ENCODE assay signal across 9 cellular contexts in the genomic region with DNA sequence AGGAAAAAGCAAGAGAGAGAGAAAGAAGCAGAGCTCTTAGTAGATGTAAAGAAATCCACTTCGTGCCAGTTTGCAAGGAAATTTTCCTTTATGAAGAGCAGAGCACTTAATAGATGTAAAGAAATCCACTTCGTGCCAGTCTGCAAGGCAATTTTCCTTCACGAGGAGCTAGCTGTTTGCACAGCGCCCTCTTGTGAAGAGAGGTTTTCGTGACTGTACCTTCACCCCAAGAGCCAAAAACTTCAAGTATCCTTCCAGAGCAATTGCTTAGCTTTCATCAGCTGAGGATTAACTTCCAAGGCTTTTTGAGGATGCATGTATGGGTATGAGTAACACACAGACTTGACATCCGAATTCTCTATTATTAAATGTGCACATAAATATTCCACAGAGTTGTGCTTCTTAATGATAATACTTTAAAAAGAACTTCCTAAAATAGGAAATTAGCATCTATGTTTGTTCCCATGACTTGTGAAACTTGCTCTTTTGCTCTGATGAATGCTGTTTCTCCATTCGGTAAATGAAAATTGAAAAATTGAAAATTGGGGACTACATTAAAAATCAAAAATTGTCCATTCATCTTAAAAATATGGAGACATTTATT.
DNase-seq lines count a peak whose midpoint lies in the region; ATAC-seq and TF ChIP-seq lines count a peak whose summit lies in the region.
"Had no signal": no experiment of that assay in that cellular context is flagged by ENCODE, and none has a peak within 500 bp of the region (broad histone marks: within the 10 kb centered on the region; RNA-seq: fewer than 3 reads in every experiment).

No MANE protein-coding gene starts in this region.

- H3K27ac Mint-ChIP-seq in activated T-cell treated with anti-CD3 and anti-CD28 coated beads, Interleukin-2, amount 50 U/mL, for 72 hours: no peak overlapping the region
- H3K27ac Mint-ChIP-seq: activated naive CD8-positive, alpha-beta T cell had no signal

- H3K79me2 ChIP-seq in parathyroid adenoma: no peaks in the 10 kb centered on the region

- H3K4me3 ChIP-seq in NT2/D1 (ENCODE audit: insufficient read length, low read depth) (no peak overlapping the region), parathyroid adenoma (ENCODE audit: low read depth, low read length) (no peak overlapping the region)

- no peak overlapping the region for H3K4me2 ChIP-seq in parathyroid adenoma (ENCODE audit: low read length)

- H3K27me3 ChIP-seq in NT2/D1 (ENCODE audit: insufficient read depth, insufficient read length): no peaks in the 10 kb centered on the region
- no peaks in the 10 kb centered on the region for H3K27me3 ChIP-seq in parathyroid adenoma (ENCODE audit: control insufficient read depth, insufficient read depth, low read length)

- H3K36me3 Mint-ChIP-seq in activated T-cell treated with anti-CD3 and anti-CD28 coated beads, Interleukin-2, amount 50 U/mL, for 72 hours (ENCODE audit: insufficient read depth in 2 of 2): no peaks in the 10 kb centered on the region
- H3K36me3 Mint-ChIP-seq: activated naive CD8-positive, alpha-beta T cell had no signal

- TF ChIP-seq CTCF in parathyroid adenoma (IDR thresholded peaks at IDR 0.05): peak; percentile 68

- H3K9me3 ChIP-seq in NT2/D1 (ENCODE audit: insufficient read depth, low read length) (no peaks in the 10 kb centered on the region), parathyroid adenoma (ENCODE audit: control insufficient read depth, low read length) (no peaks in the 10 kb centered on the region)

- H2AFZ ChIP-seq in parathyroid adenoma: no peak overlapping the region

- H3K36me3 ChIP-seq in NT2/D1 (ENCODE audit: insufficient read depth, insufficient read length, low read length) (no peaks in the 10 kb centered on the region), parathyroid adenoma (ENCODE audit: control insufficient read depth, insufficient read depth, low read length) (no peaks in the 10 kb centered on the region)

- H3K27ac ChIP-seq in parathyroid adenoma: no peak overlapping the region

- H3K4me1 ChIP-seq in NT2/D1 (ENCODE audit: insufficient read depth, insufficient read length) (no peaks in the 10 kb centered on the region), parathyroid adenoma (peaks cover 2% of the 10 kb centered on the region)

- no peaks in the 10 kb centered on the region for H3K9me3 Mint-ChIP-seq in activated T-cell treated with anti-CD3 and anti-CD28 coated beads, Interleukin-2, amount 50 U/mL, for 72 hours

- H3K27me3 Mint-ChIP-seq in activated T-cell treated with anti-CD3 and anti-CD28 coated beads, Interleukin-2, amount 50 U/mL, for 72 hours (ENCODE audit: low read depth): peaks cover 10% of the 10 kb centered on the region

- H3K4me1 Mint-ChIP-seq in activated T-cell treated with anti-CD3 and anti-CD28 coated beads, Interleukin-2, amount 50 U/mL, for 72 hours (ENCODE audit: low read depth): no peaks in the 10 kb centered on the region

- ATAC-seq in HG02623 (IDR thresholded peaks at IDR 0.05; ENCODE audit: unreplicated experiment): peak; percentile 61
- peak; percentile 39 to 65 for ATAC-seq in activated T-cell treated with anti-CD3 and anti-CD28 coated beads, Interleukin-2, amount 50 U/mL, for 72 hours (replicated peaks in 1 of 2)
- no peak for ATAC-seq in GM19324 (IDR thresholded peaks at IDR 0.05; ENCODE audit: low FRiP score, unreplicated experiment)
- ATAC-seq in HG03342 (IDR thresholded peaks at IDR 0.05; ENCODE audit: unreplicated experiment): no peak

- H3K9ac ChIP-seq in NT2/D1 (ENCODE audit: insufficient read length, low read depth): no peak overlapping the region
- H3K9ac ChIP-seq in parathyroid adenoma: no peak overlapping the region

- peak; percentile 66 for DNase-seq in EH (ENCODE audit: low read depth)
- peak; percentile 46 for DNase-seq in NT2/D1 (ENCODE audit: low read depth, low spot score)
- DNase-seq in activated T-cell treated with anti-CD3 and anti-CD28 coated beads, Interleukin-2, amount 50 U/mL, for 72 hours: peak; percentile 26 to 57
- DNase-seq in globus pallidus (ENCODE audit: low spot score): peak; percentile 75

- H3K4me3 Mint-ChIP-seq in activated T-cell treated with anti-CD3 and anti-CD28 coated beads, Interleukin-2, amount 50 U/mL, for 72 hours: no peak overlapping the region
- H3K4me3 Mint-ChIP-seq: activated naive CD8-positive, alpha-beta T cell had no signal

Comparison
In these comparisons a context has a peak if more than half of its experiments do, and no peak if none do; other contexts are left out.
1. ATAC-seq: peak in HG02623 (single experiment) and activated T-cell treated with anti-CD3 and anti-CD28 coated beads, Interleukin-2, amount 50 U/mL, for 72 hours (2 of 2); none in GM19324 (single experiment) and HG03342 (single experiment).
2. Peak in every context shown above with its lines, with median percentiles within 50 percentile points of each other: DNase-seq.